ENCODE assay signal across 1 cellular context in the genomic region with DNA sequence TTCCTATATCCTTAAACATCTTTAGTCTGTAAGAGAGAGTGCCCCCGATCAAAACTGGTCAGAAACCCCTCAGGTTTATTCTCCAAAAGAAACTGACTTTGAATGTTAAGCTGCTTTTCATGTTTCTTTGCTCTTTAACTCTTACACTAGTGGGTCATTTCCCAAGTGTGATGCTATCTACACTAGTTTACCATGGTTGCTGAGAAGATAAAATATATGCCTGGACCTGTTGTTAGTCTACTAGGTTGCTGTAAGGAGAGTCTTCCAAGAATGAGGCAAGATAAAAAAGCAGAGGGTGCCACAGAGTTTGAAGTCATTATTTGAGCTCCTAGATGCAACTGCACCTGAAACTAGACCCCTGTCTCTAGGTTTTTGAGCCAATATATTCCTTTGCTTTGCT.
A peak's percentile ranks its signal among the peaks of the same experiment; 100 is the strongest.
TF ChIP-seq lines count a peak whose summit lies in the region.

No MANE protein-coding gene starts in this region.

TF ChIP-seq in K562, 482 proteins besides CTCF, POLR2A, EP300 and RAD21:
- no peak for TF ChIP-seq NFE2L1 (tag; IDR thresholded peaks at IDR 0.05; ENCODE audit: borderline replicate concordance, low read depth)
- TF ChIP-seq ZNF695 (CRISPR knock-in tag; IDR thresholded peaks at IDR 0.05), result no peak
- TF ChIP-seq SPI1 (IDR thresholded peaks at IDR 0.05; ENCODE audit: borderline replicate concordance, low read depth, low read length), result 0 out of 2 replicates have a peak, but pooled peaks have one; percentile 9
- TF ChIP-seq HMBOX1 (IDR thresholded peaks at IDR 0.05), result peak; percentile 93
- TF ChIP-seq ZBTB8A (IDR thresholded peaks at IDR 0.05; ENCODE audit: partially characterized antibody), result no peak
- TF ChIP-seq SMARCE1 (IDR thresholded peaks at IDR 0.05), result no peak
- TF ChIP-seq FOXP1 (CRISPR knock-in tag; IDR thresholded peaks at IDR 0.05), result no peak
- TF ChIP-seq TAF15 (IDR thresholded peaks at IDR 0.05; ENCODE audit: low read depth, low read length), result no peak
- TF ChIP-seq DNMT1 (IDR thresholded peaks at IDR 0.05), result no peak
- 0 out of 2 replicates have a peak, but pooled peaks have one; percentile 24 for TF ChIP-seq DPF2 (IDR thresholded peaks at IDR 0.05)
- TF ChIP-seq, protein P1, sequence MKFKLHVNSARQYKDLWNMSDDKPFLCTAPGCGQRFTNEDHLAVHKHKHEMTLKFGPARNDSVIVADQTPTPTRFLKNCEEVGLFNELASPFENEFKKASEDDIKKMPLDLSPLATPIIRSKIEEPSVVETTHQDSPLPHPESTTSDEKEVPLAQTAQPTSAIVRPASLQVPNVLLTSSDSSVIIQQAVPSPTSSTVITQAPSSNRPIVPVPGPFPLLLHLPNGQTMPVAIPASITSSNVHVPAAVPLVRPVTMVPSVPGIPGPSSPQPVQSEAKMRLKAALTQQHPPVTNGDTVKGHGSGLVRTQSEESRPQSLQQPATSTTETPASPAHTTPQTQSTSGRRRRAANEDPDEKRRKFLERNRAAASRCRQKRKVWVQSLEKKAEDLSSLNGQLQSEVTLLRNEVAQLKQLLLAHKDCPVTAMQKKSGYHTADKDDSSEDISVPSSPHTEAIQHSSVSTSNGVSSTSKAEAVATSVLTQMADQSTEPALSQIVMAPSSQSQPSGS (CRISPR knock-in tag; IDR thresholded peaks at IDR 0.05), result no peak
- TF ChIP-seq, protein P2, sequence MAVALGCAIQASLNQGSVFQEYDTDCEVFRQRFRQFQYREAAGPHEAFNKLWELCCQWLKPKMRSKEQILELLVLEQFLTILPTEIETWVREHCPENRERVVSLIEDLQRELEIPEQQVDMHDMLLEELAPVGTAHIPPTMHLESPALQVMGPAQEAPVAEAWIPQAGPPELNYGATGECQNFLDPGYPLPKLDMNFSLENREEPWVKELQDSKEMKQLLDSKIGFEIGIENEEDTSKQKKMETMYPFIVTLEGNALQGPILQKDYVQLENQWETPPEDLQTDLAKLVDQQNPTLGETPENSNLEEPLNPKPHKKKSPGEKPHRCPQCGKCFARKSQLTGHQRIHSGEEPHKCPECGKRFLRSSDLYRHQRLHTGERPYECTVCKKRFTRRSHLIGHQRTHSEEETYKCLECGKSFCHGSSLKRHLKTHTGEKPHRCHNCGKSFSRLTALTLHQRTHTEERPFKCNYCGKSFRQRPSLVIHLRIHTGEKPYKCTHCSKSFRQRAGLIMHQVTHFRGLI (CRISPR knock-in tag; IDR thresholded peaks at IDR 0.05), result no peak
- no peak for TF ChIP-seq ZNF785 (CRISPR knock-in tag; IDR thresholded peaks at IDR 0.05)
